ENCODE assay signal across 29 cellular contexts in genomic region chr9:20464242-20464641, GRCh38.
"Had no signal": no experiment of that assay in that cellular context is flagged by ENCODE, and none has a peak within 500 bp of the region (broad histone marks: within the 10 kb centered on the region; RNA-seq: fewer than 3 reads in every experiment).

No MANE protein-coding gene starts in this region.

- DNase-seq: activated B cell treated with CpG ODN at 0.5 μM for 24 hours; activated CD4-positive, alpha-beta memory T cell treated with anti-CD3 and anti-CD28 coated beads for 36 hours; activated CD4-positive, alpha-beta T cell treated with anti-CD3 and anti-CD28 coated beads for 4 hours; activated CD4-positive, alpha-beta T cell treated with anti-CD3 and anti-CD28 coated beads, Interleukin-2, amount 10 ng/mL, durations not matched to agents 24 days and 14 days; activated CD4-positive, alpha-beta T cell treated with anti-CD3 and anti-CD28 coated beads, Interleukin-2, amount 50 U/mL, for 1 hour; activated CD4-positive, alpha-beta T cell treated with anti-CD3 and anti-CD28 coated beads, Interleukin-2, amount 50 U/mL, for 4 hours; activated CD4-positive, CD25-positive, alpha-beta regulatory T cell treated with anti-CD3 and anti-CD28 coated beads, Interleukin-2, amount 50 U/mL, for 72 hours; activated CD8-positive, alpha-beta memory T cell treated with anti-CD3 and anti-CD28 coated beads, Interleukin-2, amount 50 U/mL, for 4 hours; activated CD8-positive, alpha-beta T cell treated with anti-CD3 and anti-CD28 coated beads for 36 hours; activated effector memory CD4-positive, alpha-beta T cell treated with anti-CD3 and anti-CD28 coated beads, Interleukin-2, amount 50 U/mL, for 16 hours; activated naive CD4-positive, alpha-beta T cell treated with Interleukin-2 at 50 U/mL for 16 hours; activated naive CD8-positive, alpha-beta T cell treated with anti-CD3 and anti-CD28 coated beads, Interleukin-2, amount 10 ng/mL, durations not matched to agents 7 days and 5 days; activated naive CD8-positive, alpha-beta T cell treated with anti-CD3 and anti-CD28 coated beads, Interleukin-2, amount 50 U/mL, for 24 hours; activated T-cell treated with anti-CD3 and anti-CD28 coated beads for 4 hours; activated T-cell treated with anti-CD3 and anti-CD28 coated beads, Interleukin-2, amount 50 U/mL, for 1 hour; activated T-cell treated with anti-CD3 and anti-CD28 coated beads, Interleukin-2, amount 50 U/mL, for 4 hours; activated T-cell treated with anti-CD3 and anti-CD28 coated beads, Interleukin-2, amount 50 U/mL, for 72 hours; amygdala; anterior cingulate cortex; cerebellar nuclear complex; T-helper 1 cell; T-helper 2 cell; T-helper 9 cell had no signal

- H3K27ac ChIP-seq: ascending aorta, cardiac muscle cell, VCaP had no signal

- FAIRE-seq: bronchial epithelial cell, TTC549 had no signal

- H3K9me3 ChIP-seq: ascending aorta had no signal

- H3K36me3 ChIP-seq: ascending aorta, cardiac muscle cell had no signal

- ATAC-seq: activated CD8-positive, alpha-beta T cell treated with anti-CD3 and anti-CD28 coated beads for 36 hours; activated naive CD8-positive, alpha-beta T cell treated with anti-CD3 and anti-CD28 coated beads, Interleukin-2, amount 50 U/mL, for 24 hours; activated T-cell treated with anti-CD3 and anti-CD28 coated beads, Interleukin-2, amount 50 U/mL, for 4 hours; activated T-cell treated with anti-CD3 and anti-CD28 coated beads, Interleukin-2, amount 50 U/mL, for 72 hours; activated T-helper 17 cell treated with anti-CD3 and anti-CD28 coated beads, Interleukin-2, amount 50 U/mL, for 72 hours had no signal

- H3K27me3 ChIP-seq: ascending aorta, cardiac muscle cell had no signal

- H3K4me3 ChIP-seq: ascending aorta, cardiac muscle cell had no signal

- H3K4me1 ChIP-seq: ascending aorta had no signal
